ENCODE assay signal across 23 cellular contexts in the genomic region with DNA sequence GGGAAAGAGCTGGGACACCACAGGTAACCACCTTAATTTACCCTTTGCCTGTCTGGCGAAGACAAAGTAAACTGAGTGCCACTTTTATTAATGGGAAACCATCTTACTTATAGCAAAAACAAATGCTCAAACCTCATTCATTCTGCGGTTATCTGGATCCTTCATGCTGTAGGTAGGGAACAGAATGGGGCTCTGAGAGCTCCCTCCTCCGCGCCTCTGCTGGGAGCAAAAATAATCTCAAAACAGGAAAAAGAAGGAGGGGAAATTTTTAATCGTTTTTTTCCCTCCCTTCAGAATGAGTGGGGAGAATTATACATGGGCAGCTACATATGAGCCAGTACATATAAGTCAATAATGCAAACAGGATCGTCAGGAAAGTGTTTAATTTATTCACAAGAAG.
DNase-seq lines count a peak whose midpoint lies in the region; ATAC-seq lines count a peak whose summit lies in the region.
"Had no signal": no experiment of that assay in that cellular context is flagged by ENCODE, and none has a peak within 500 bp of the region (broad histone marks: within the 10 kb centered on the region; RNA-seq: fewer than 3 reads in every experiment).

No MANE protein-coding gene starts in this region.

- no peak overlapping the region for H3K4me3 Mint-ChIP-seq in activated naive CD8-positive, alpha-beta T cell
- no peak overlapping the region for H3K4me3 Mint-ChIP-seq in activated naive CD8-positive, alpha-beta T cell treated with anti-CD3 and anti-CD28 coated beads for 36 hours
- no peak overlapping the region for H3K4me3 Mint-ChIP-seq in T-cell
- H3K4me3 Mint-ChIP-seq in activated naive CD8-positive, alpha-beta T cell treated with anti-CD3 and anti-CD28 coated beads, Interleukin-2, amount 50 U/mL, for 24 hours: no peak overlapping the region
- H3K4me3 Mint-ChIP-seq: B cell had no signal

- H3K36me3 Mint-ChIP-seq in activated naive CD8-positive, alpha-beta T cell: peaks cover 3% of the 10 kb centered on the region
- H3K36me3 Mint-ChIP-seq in activated naive CD8-positive, alpha-beta T cell treated with anti-CD3 and anti-CD28 coated beads for 36 hours: no peaks in the 10 kb centered on the region
- peaks cover 4% of the 10 kb centered on the region for H3K36me3 Mint-ChIP-seq in T-cell
- no peaks in the 10 kb centered on the region for H3K36me3 Mint-ChIP-seq in activated naive CD8-positive, alpha-beta T cell treated with anti-CD3 and anti-CD28 coated beads, Interleukin-2, amount 50 U/mL, for 24 hours (ENCODE audit: low read depth)
- H3K36me3 Mint-ChIP-seq: IgD-negative memory B cell had no signal

- ATAC-seq in T-cell (replicated peaks in 1 of 4) (no peak), GM19397 (IDR thresholded peaks at IDR 0.05; ENCODE audit: unreplicated experiment) (no peak), GM18909 (IDR thresholded peaks at IDR 0.05; ENCODE audit: poor library complexity, unreplicated experiment) (no peak)
- no peak for ATAC-seq in activated naive CD8-positive, alpha-beta T cell treated with anti-CD3 and anti-CD28 coated beads, Interleukin-2, amount 50 U/mL, for 24 hours

- H3K4me1 Mint-ChIP-seq in activated naive CD8-positive, alpha-beta T cell (ENCODE audit: low read depth): peaks cover 38% of the 10 kb centered on the region
- H3K4me1 Mint-ChIP-seq in activated naive CD8-positive, alpha-beta T cell treated with anti-CD3 and anti-CD28 coated beads for 36 hours: peaks cover 30% of the 10 kb centered on the region
- peaks cover 42 to 58% (median 43%) of the 10 kb centered on the region in 3 donors for H3K4me1 Mint-ChIP-seq in T-cell
- peaks cover 49% of the 10 kb centered on the region for H3K4me1 Mint-ChIP-seq in activated naive CD8-positive, alpha-beta T cell treated with anti-CD3 and anti-CD28 coated beads, Interleukin-2, amount 50 U/mL, for 24 hours

- peak overlapping the region; percentile 68 for H3K27ac Mint-ChIP-seq in activated naive CD8-positive, alpha-beta T cell
- H3K27ac Mint-ChIP-seq in activated naive CD8-positive, alpha-beta T cell treated with anti-CD3 and anti-CD28 coated beads for 36 hours: no peak overlapping the region
- peak overlapping the region; percentile 41 to 62 for H3K27ac Mint-ChIP-seq in T-cell
- H3K27ac Mint-ChIP-seq in activated naive CD8-positive, alpha-beta T cell treated with anti-CD3 and anti-CD28 coated beads, Interleukin-2, amount 50 U/mL, for 24 hours: peak overlapping the region; percentile 51
- H3K27ac Mint-ChIP-seq: B cell had no signal

- POLR2A ChIA-PET in T-cell (lab: Charles Lee): interaction anchor here (0.6 to 0.7 kb wide), 6 partner anchors 20 to 1760 kb away, joined by 3 to 6 read pairs (median 4); no protein-coding TSS in a partner anchor

- CTCF ChIA-PET in T-cell (lab: Charles Lee): interaction anchor here (0.6 to 2.2 kb wide), 3 partner anchors 82 to 194 kb away, joined by 3 to 5 read pairs (median 4); no protein-coding TSS in a partner anchor

- no peaks in the 10 kb centered on the region for H3K27me3 Mint-ChIP-seq in activated naive CD8-positive, alpha-beta T cell
- H3K27me3 Mint-ChIP-seq in activated naive CD8-positive, alpha-beta T cell treated with anti-CD3 and anti-CD28 coated beads for 36 hours: no peaks in the 10 kb centered on the region
- no peaks in the 10 kb centered on the region for H3K27me3 Mint-ChIP-seq in T-cell
- H3K27me3 Mint-ChIP-seq in activated naive CD8-positive, alpha-beta T cell treated with anti-CD3 and anti-CD28 coated beads, Interleukin-2, amount 50 U/mL, for 24 hours: no peaks in the 10 kb centered on the region
- H3K27me3 Mint-ChIP-seq: B cell, IgD-negative memory B cell had no signal

- H3K9me3 Mint-ChIP-seq in activated naive CD8-positive, alpha-beta T cell (ENCODE audit: low read depth): no peaks in the 10 kb centered on the region
- H3K9me3 Mint-ChIP-seq in activated naive CD8-positive, alpha-beta T cell treated with anti-CD3 and anti-CD28 coated beads for 36 hours: no peaks in the 10 kb centered on the region
- no peaks in the 10 kb centered on the region for H3K9me3 Mint-ChIP-seq in T-cell
- no peaks in the 10 kb centered on the region for H3K9me3 Mint-ChIP-seq in activated naive CD8-positive, alpha-beta T cell treated with anti-CD3 and anti-CD28 coated beads, Interleukin-2, amount 50 U/mL, for 24 hours
- H3K9me3 Mint-ChIP-seq: IgD-negative memory B cell had no signal

- no peak for DNase-seq in activated naive CD8-positive, alpha-beta T cell treated with anti-CD3 and anti-CD28 coated beads for 36 hours
- DNase-seq in T-cell: no peak
- no peak for DNase-seq in activated naive CD8-positive, alpha-beta T cell treated with anti-CD3 and anti-CD28 coated beads, Interleukin-2, amount 50 U/mL, for 24 hours
- DNase-seq in A172 (ENCODE audit: low spot score): no peak
- DNase-seq: DMS153; DND-41; GM23248; H7; MM.1S; NCI-H1694; NCI-H2029 treated with DMSO at 0.1 percent for 48 hours; NCI-H446 treated with DMSO at 0.1 percent for 48 hours; NCI-H526; NCI-H82; NK-92 treated with Interleukin-12 subunit alpha and Interleukin-12 subunit beta, amount 100 ng/mL, for 24 hours; PC-9; Right ventricle myocardium superior; RPMI8226 had no signal
